Comparison of ENCODE assay signal across 26 cellular contexts in the genomic region with DNA sequence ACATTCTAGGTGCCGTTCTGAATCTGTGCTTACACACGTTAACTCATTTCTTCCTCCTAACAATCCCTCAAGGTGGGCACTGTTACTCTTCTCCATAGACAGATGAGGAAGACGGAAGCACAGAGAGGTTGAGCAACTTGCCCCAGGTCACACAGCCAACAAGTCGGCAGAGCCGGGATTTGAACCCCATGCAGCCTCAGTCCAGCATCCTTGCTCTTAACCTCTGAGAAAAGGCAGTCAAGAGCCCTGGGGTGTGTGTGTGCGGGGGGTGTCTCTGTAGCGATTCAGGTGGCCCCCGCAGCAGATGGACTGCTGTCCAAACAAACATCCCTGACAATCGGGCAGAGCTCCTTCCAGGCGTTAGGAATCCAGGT.
"Had no signal": no experiment of that assay in that cellular context is flagged by ENCODE, and none has a peak within 500 bp of the region (broad histone marks: within the 10 kb centered on the region; RNA-seq: fewer than 3 reads in every experiment).

No MANE protein-coding gene starts in this region.

- H3K4me1 ChIP-seq: psoas muscle had no signal

- FAIRE-seq: colon, keratinocyte had no signal

- H3K36me3 ChIP-seq: gastrocnemius medialis, heart right ventricle, lower lobe of right lung, ovary, spleen, transverse colon, upper lobe of right lung, uterus had no signal

- H3K9me3 Mint-ChIP-seq: endodermal cell; immature natural killer cell; natural killer cell treated with Interleukin-12 subunit alpha and Interleukin-12 subunit beta and Interleukin-15 and Interleukin-18, amount 100 ng/mL, for 72 hours; neural crest cell; stimulated activated naive B cell treated with anti-CD40 and anti-IgM and Interleukin-4, amounts not matched to agents 10 μg/mL and 1 μg/mL and 100 μg/mL, for 72 hours; stimulated activated naive CD8-positive, alpha-beta T cell treated with anti-CD3 and anti-CD28 coated beads, Interleukin-15, Interleukin-2, amounts not matched to agents 100 ng/mL and 50 ng/mL, for 24 hours had no signal

- H3K27me3 ChIP-seq: ovary had no signal

- H3K36me3 Mint-ChIP-seq: immature natural killer cell; natural killer cell treated with Interleukin-12 subunit alpha and Interleukin-12 subunit beta and Interleukin-15 and Interleukin-18, amount 100 ng/mL, for 72 hours had no signal

- DNase-seq: effector CD8-positive, alpha-beta T cell; endodermal cell; foreskin fibroblast; gastrocnemius medialis; heart right ventricle; hippocampal formation; immature natural killer cell; left ventricle myocardium superior; lower lobe of right lung; ovary; psoas muscle; right cardiac atrium; spleen; stimulated activated CD4-positive, alpha-beta T cell treated with anti-CD3 and anti-CD28 coated beads, Interleukin-2, amount 100 ng/mL, for 48 hours; stimulated activated naive B cell treated with anti-CD40 and anti-IgM and Interleukin-4, amounts not matched to agents 10 μg/mL and 1 μg/mL and 100 μg/mL, for 72 hours; transverse colon; upper lobe of right lung; uterus had no signal

- H3K27ac Mint-ChIP-seq: endodermal cell; immature natural killer cell; natural killer cell treated with Interleukin-12 subunit alpha and Interleukin-12 subunit beta and Interleukin-15 and Interleukin-18, amount 100 ng/mL, for 72 hours; stimulated activated naive B cell treated with anti-CD40 and anti-IgM and Interleukin-4, amounts not matched to agents 10 μg/mL and 1 μg/mL and 100 μg/mL, for 72 hours; stimulated activated naive CD8-positive, alpha-beta T cell treated with anti-CD3 and anti-CD28 coated beads, Interleukin-15, Interleukin-2, amounts not matched to agents 100 ng/mL and 50 ng/mL, for 24 hours had no signal

- H3K9me3 ChIP-seq: gastrocnemius medialis, heart right ventricle, lower lobe of right lung, ovary, psoas muscle, spleen, transverse colon, upper lobe of right lung, uterus had no signal

- H3K4me3 ChIP-seq: gastrocnemius medialis, heart right ventricle, lower lobe of right lung, ovary, psoas muscle, skin epidermis, spleen, transverse colon, upper lobe of right lung, uterus had no signal

- H3K4me3 Mint-ChIP-seq: endodermal cell; immature natural killer cell; natural killer cell treated with Interleukin-12 subunit alpha and Interleukin-12 subunit beta and Interleukin-15 and Interleukin-18, amount 100 ng/mL, for 72 hours; neural crest cell; stimulated activated naive B cell treated with anti-CD40 and anti-IgM and Interleukin-4, amounts not matched to agents 10 μg/mL and 1 μg/mL and 100 μg/mL, for 72 hours; stimulated activated naive CD8-positive, alpha-beta T cell treated with anti-CD3 and anti-CD28 coated beads, Interleukin-15, Interleukin-2, amounts not matched to agents 100 ng/mL and 50 ng/mL, for 24 hours had no signal

- ATAC-seq: esophagus mucosa; gastrocnemius medialis; heart right ventricle; left ventricle myocardium superior; lower lobe of right lung; natural killer cell treated with Interleukin-12 subunit alpha and Interleukin-12 subunit beta and Interleukin-15 and Interleukin-18, amount 100 ng/mL, for 72 hours; psoas muscle; right cardiac atrium; stimulated activated naive B cell treated with anti-CD40 and anti-IgM and Interleukin-4, amounts not matched to agents 10 μg/mL and 1 μg/mL and 100 μg/mL, for 72 hours; upper lobe of right lung had no signal

- H3K27ac ChIP-seq: epithelial cell of prostate, gastrocnemius medialis, heart right ventricle, lower lobe of right lung, ovary, psoas muscle, skin epidermis, spleen, transverse colon, upper lobe of right lung, uterus had no signal
